Comparison of ENCODE assay signal across 1 cellular context in the genomic region with DNA sequence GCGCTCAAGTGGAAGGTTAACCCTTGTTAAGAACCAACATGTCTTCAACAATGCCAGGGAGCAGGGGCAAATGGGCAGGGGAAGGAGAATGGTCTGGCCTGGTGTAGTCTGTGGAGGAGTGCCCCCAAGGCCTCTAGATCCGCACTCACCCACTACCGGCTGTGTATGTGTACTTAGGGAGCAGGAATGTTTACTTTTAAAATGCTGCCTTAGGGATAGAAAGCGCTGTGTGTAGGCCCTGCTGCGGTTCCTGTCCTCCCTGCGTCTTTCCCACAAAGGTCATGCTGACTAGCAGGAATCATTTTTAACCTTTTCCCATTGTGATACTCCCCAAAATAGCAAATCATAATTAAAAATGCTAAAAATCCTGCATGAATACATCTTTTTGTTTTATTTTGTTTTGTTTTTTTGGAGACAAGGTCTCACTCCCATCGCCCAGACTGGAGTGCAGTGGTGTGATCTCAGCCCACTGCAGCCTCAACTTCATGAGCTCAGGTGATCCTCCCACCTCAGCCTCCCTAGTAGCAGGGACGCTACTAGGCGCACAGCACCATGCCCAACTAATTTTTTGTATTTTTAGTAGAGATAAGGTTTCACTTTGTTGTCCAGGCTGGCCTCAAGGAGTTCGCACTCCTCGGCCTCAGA.
TF ChIP-seq lines count a peak whose summit lies in the region.

No MANE protein-coding gene starts in this region.

TF ChIP-seq in HepG2, 621 proteins besides CTCF, POLR2A, EP300 and RAD21 (continues in another document):
- TF ChIP-seq ZNF768 (CRISPR knock-in tag; IDR thresholded peaks at IDR 0.05) (no peak), ZNF501 (CRISPR knock-in tag; IDR thresholded peaks at IDR 0.05) (no peak), FOXA1 (IDR thresholded peaks at IDR 0.05) (no peak), FOXA1 (CRISPR knock-in tag; IDR thresholded peaks at IDR 0.05) (peak; percentile 88), ZNF292 (CRISPR knock-in tag; IDR thresholded peaks at IDR 0.05; ENCODE audit: borderline replicate concordance, low read depth) (peak; percentile 82; the same call in 1 of the 2 replicates), ETV5 (CRISPR knock-in tag; IDR thresholded peaks at IDR 0.05; ENCODE audit: borderline replicate concordance) (peak; percentile 55; the same call in 1 of the 2 replicates), HNRNPL (IDR thresholded peaks at IDR 0.05; ENCODE audit: low read depth, low read length) (no peak), ZNF30 (CRISPR knock-in tag; IDR thresholded peaks at IDR 0.05) (no peak), ZFP37 (CRISPR knock-in tag; IDR thresholded peaks at IDR 0.05; ENCODE audit: borderline replicate concordance) (no peak), NCOR1 (IDR thresholded peaks at IDR 0.05; ENCODE audit: borderline replicate concordance, low read length) (no peak), ZNF12 (CRISPR knock-in tag; IDR thresholded peaks at IDR 0.05) (peak; percentile 70; the same call in 1 of the 2 replicates), ZNF343 (CRISPR knock-in tag; IDR thresholded peaks at IDR 0.05) (no peak), HNRNPUL1 (IDR thresholded peaks at IDR 0.05; ENCODE audit: low read depth, low read length) (no peak), TEAD3 (CRISPR knock-in tag; optimal IDR thresholded peaks at IDR 0.05; ENCODE audit: borderline replicate concordance) (peak; percentile 81), ZFP41 (CRISPR knock-in tag; IDR thresholded peaks at IDR 0.05; ENCODE audit: borderline replicate concordance) (no peak), KAT8 (CRISPR knock-in tag; IDR thresholded peaks at IDR 0.05) (0 out of 2 replicates have a peak, but pooled peaks have one; percentile 29), ZNF780A (CRISPR knock-in tag; IDR thresholded peaks at IDR 0.05) (no peak), FOXA3 (CRISPR knock-in tag; IDR thresholded peaks at IDR 0.05) (peak; percentile 81), PITX1 (CRISPR knock-in tag; IDR thresholded peaks at IDR 0.05) (peak; percentile 52; the same call in 1 of the 2 replicates), STAT5B (CRISPR knock-in tag; IDR thresholded peaks at IDR 0.05) (no peak), MEF2D (CRISPR knock-in tag; IDR thresholded peaks at IDR 0.05) (no peak), TBX2 (CRISPR knock-in tag; IDR thresholded peaks at IDR 0.05; ENCODE audit: borderline replicate concordance) (peak; percentile 24; the same call in 1 of the 2 replicates), DPF2 (CRISPR knock-in tag; IDR thresholded peaks at IDR 0.05; ENCODE audit: borderline replicate concordance, low read depth) (peak; percentile 47; the same call in 1 of the 2 replicates), FOXP1 (IDR thresholded peaks at IDR 0.05) (no peak), FOXP1 (CRISPR knock-in tag; IDR thresholded peaks at IDR 0.05) (peak; percentile 18; the same call in 1 of the 2 replicates), ZNF552 (CRISPR knock-in tag; IDR thresholded peaks at IDR 0.05; ENCODE audit: borderline replicate concordance) (no peak), HMG20A (CRISPR knock-in tag; IDR thresholded peaks at IDR 0.05; ENCODE audit: borderline replicate concordance) (0 out of 2 replicates have a peak, but pooled peaks have one; percentile 53), SOX13 (IDR thresholded peaks at IDR 0.05) (no peak), SOX13 (CRISPR knock-in tag; conservative IDR thresholded peaks at IDR 0.05 in 1 of 2, IDR thresholded peaks at IDR 0.05 in 1 of 2) (peak in 1 of 2 experiments; percentile 30; a peak in 1 of 4 replicates), MAFF (IDR thresholded peaks at IDR 0.05; ENCODE audit: low read depth, low read length) (0 out of 2 replicates have a peak, but pooled peaks have one; percentile 18), ZNF557 (CRISPR knock-in tag; IDR thresholded peaks at IDR 0.05) (no peak), SSRP1 (CRISPR knock-in tag; IDR thresholded peaks at IDR 0.05) (no peak), ZNF841 (CRISPR knock-in tag; IDR thresholded peaks at IDR 0.05; ENCODE audit: borderline replicate concordance) (no peak), NCOA2 (CRISPR knock-in tag; IDR thresholded peaks at IDR 0.05) (peak; percentile 46; the same call in 1 of the 2 replicates), YY1 (IDR thresholded peaks at IDR 0.05; ENCODE audit: insufficient read depth, insufficient replicate concordance, low read depth, low read length) (no peak), DMAP1 (CRISPR knock-in tag; IDR thresholded peaks at IDR 0.05) (no peak), MIER2 (CRISPR knock-in tag; IDR thresholded peaks at IDR 0.05) (no peak), ZNF329 (CRISPR knock-in tag; IDR thresholded peaks at IDR 0.05; ENCODE audit: low read depth) (no peak), ZNF17 (CRISPR knock-in tag; IDR thresholded peaks at IDR 0.05) (no peak), ZFYVE20 (CRISPR knock-in tag; IDR thresholded peaks at IDR 0.05; ENCODE audit: borderline replicate concordance, low read depth) (no peak), ZNF883 (CRISPR knock-in tag; IDR thresholded peaks at IDR 0.05; ENCODE audit: not compliant biosample characterization) (no peak)
- TF ChIP-seq, protein P1, sequence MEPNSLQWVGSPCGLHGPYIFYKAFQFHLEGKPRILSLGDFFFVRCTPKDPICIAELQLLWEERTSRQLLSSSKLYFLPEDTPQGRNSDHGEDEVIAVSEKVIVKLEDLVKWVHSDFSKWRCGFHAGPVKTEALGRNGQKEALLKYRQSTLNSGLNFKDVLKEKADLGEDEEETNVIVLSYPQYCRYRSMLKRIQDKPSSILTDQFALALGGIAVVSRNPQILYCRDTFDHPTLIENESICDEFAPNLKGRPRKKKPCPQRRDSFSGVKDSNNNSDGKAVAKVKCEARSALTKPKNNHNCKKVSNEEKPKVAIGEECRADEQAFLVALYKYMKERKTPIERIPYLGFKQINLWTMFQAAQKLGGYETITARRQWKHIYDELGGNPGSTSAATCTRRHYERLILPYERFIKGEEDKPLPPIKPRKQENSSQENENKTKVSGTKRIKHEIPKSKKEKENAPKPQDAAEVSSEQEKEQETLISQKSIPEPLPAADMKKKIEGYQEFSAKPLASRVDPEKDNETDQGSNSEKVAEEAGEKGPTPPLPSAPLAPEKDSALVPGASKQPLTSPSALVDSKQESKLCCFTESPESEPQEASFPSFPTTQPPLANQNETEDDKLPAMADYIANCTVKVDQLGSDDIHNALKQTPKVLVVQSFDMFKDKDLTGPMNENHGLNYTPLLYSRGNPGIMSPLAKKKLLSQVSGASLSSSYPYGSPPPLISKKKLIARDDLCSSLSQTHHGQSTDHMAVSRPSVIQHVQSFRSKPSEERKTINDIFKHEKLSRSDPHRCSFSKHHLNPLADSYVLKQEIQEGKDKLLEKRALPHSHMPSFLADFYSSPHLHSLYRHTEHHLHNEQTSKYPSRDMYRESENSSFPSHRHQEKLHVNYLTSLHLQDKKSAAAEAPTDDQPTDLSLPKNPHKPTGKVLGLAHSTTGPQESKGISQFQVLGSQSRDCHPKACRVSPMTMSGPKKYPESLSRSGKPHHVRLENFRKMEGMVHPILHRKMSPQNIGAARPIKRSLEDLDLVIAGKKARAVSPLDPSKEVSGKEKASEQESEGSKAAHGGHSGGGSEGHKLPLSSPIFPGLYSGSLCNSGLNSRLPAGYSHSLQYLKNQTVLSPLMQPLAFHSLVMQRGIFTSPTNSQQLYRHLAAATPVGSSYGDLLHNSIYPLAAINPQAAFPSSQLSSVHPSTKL (CRISPR knock-in tag; IDR thresholded peaks at IDR 0.05): peak; percentile 68; the same call in 1 of the 2 replicates
- TF ChIP-seq, protein P2, sequence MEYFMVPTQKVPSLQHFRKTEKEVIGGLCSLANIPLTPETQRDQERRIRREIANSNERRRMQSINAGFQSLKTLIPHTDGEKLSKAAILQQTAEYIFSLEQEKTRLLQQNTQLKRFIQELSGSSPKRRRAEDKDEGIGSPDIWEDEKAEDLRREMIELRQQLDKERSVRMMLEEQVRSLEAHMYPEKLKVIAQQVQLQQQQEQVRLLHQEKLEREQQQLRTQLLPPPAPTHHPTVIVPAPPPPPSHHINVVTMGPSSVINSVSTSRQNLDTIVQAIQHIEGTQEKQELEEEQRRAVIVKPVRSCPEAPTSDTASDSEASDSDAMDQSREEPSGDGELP (IDR thresholded peaks at IDR 0.05; ENCODE audit: borderline replicate concordance, low read depth): peak; percentile 32; the same call in 1 of the 2 replicates
- TF ChIP-seq, protein P3, sequence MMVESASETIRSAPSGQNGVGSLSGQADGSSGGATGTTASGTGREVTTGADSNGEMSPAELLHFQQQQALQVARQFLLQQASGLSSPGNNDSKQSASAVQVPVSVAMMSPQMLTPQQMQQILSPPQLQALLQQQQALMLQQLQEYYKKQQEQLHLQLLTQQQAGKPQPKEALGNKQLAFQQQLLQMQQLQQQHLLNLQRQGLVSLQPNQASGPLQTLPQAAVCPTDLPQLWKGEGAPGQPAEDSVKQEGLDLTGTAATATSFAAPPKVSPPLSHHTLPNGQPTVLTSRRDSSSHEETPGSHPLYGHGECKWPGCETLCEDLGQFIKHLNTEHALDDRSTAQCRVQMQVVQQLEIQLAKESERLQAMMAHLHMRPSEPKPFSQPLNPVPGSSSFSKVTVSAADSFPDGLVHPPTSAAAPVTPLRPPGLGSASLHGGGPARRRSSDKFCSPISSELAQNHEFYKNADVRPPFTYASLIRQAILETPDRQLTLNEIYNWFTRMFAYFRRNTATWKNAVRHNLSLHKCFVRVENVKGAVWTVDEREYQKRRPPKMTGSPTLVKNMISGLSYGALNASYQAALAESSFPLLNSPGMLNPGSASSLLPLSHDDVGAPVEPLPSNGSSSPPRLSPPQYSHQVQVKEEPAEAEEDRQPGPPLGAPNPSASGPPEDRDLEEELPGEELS (CRISPR knock-in tag; IDR thresholded peaks at IDR 0.05): peak; percentile 59; the same call in 1 of the 2 replicates
- TF ChIP-seq, protein P4, sequence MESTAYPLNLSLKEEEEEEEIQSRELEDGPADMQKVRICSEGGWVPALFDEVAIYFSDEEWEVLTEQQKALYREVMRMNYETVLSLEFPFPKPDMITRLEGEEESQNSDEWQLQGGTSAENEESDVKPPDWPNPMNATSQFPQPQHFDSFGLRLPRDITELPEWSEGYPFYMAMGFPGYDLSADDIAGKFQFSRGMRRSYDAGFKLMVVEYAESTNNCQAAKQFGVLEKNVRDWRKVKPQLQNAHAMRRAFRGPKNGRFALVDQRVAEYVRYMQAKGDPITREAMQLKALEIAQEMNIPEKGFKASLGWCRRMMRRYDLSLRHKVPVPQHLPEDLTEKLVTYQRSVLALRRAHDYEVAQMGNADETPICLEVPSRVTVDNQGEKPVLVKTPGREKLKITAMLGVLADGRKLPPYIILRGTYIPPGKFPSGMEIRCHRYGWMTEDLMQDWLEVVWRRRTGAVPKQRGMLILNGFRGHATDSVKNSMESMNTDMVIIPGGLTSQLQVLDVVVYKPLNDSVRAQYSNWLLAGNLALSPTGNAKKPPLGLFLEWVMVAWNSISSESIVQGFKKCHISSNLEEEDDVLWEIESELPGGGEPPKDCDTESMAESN (CRISPR knock-in tag; conservative IDR thresholded peaks at IDR 0.05): no peak
- TF ChIP-seq, protein P5, sequence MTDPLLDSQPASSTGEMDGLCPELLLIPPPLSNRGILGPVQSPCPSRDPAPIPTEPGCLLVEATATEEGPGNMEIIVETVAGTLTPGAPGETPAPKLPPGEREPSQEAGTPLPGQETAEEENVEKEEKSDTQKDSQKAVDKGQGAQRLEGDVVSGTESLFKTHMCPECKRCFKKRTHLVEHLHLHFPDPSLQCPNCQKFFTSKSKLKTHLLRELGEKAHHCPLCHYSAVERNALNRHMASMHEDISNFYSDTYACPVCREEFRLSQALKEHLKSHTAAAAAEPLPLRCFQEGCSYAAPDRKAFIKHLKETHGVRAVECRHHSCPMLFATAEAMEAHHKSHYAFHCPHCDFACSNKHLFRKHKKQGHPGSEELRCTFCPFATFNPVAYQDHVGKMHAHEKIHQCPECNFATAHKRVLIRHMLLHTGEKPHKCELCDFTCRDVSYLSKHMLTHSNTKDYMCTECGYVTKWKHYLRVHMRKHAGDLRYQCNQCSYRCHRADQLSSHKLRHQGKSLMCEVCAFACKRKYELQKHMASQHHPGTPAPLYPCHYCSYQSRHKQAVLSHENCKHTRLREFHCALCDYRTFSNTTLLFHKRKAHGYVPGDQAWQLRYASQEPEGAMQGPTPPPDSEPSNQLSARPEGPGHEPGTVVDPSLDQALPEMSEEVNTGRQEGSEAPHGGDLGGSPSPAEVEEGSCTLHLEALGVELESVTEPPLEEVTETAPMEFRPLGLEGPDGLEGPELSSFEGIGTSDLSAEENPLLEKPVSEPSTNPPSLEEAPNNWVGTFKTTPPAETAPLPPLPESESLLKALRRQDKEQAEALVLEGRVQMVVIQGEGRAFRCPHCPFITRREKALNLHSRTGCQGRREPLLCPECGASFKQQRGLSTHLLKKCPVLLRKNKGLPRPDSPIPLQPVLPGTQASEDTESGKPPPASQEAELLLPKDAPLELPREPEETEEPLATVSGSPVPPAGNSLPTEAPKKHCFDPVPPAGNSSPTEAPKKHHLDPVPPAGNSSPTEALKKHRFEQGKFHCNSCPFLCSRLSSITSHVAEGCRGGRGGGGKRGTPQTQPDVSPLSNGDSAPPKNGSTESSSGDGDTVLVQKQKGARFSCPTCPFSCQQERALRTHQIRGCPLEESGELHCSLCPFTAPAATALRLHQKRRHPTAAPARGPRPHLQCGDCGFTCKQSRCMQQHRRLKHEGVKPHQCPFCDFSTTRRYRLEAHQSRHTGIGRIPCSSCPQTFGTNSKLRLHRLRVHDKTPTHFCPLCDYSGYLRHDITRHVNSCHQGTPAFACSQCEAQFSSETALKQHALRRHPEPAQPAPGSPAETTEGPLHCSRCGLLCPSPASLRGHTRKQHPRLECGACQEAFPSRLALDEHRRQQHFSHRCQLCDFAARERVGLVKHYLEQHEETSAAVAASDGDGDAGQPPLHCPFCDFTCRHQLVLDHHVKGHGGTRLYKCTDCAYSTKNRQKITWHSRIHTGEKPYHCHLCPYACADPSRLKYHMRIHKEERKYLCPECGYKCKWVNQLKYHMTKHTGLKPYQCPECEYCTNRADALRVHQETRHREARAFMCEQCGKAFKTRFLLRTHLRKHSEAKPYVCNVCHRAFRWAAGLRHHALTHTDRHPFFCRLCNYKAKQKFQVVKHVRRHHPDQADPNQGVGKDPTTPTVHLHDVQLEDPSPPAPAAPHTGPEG (CRISPR knock-in tag; IDR thresholded peaks at IDR 0.05): no peak
- TF ChIP-seq, protein P6, sequence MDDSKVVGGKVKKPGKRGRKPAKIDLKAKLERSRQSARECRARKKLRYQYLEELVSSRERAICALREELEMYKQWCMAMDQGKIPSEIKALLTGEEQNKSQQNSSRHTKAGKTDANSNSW (CRISPR knock-in tag; IDR thresholded peaks at IDR 0.05; ENCODE audit: borderline replicate concordance): no peak
- TF ChIP-seq, protein P7, sequence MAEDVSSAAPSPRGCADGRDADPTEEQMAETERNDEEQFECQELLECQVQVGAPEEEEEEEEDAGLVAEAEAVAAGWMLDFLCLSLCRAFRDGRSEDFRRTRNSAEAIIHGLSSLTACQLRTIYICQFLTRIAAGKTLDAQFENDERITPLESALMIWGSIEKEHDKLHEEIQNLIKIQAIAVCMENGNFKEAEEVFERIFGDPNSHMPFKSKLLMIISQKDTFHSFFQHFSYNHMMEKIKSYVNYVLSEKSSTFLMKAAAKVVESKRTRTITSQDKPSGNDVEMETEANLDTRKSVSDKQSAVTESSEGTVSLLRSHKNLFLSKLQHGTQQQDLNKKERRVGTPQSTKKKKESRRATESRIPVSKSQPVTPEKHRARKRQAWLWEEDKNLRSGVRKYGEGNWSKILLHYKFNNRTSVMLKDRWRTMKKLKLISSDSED (CRISPR knock-in tag; IDR thresholded peaks at IDR 0.05): no peak
